14 cellular contexts compared by ENCODE assay signal in the genomic region with DNA sequence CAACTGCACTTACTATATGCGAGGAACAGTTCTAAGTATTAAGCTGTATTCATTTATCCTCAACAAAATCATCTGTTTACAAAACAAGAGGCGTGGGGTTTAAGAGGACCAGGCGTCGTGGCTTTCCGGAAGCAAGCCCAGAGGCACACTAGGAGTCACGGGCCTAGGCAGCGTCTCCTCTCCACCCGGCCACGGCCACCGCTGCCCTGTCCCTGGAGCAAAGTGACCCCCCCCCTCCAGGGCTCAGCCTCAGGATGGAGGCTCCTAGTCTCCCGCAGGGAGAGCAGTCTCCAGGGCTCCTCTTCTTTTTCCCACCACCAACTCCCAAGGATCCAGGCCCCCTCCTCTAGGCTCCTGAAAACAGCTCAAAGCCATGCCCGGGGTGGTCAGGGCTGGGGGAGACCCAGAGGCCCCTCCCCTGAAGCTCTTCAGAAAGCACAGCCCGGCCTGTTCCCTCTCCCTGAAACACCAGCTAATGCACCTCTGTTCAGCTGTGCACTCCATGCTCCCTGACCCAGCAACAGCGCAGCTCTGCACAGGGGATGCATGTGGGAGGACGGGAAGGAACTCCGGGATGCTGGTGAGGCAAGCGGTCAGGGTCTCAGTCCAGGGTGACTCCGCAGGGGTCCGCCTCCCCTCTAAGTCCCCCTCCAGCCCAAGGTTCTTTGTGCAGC. TPM values are rescaled to one million over a fixed set of nuclear protein-coding genes. Genes with fewer than 3 reads are reported as not detected.
DNase-seq lines count a peak whose midpoint lies in the region; ATAC-seq, FAIRE-seq and TF ChIP-seq lines count a peak whose summit lies in the region.
"Had no signal": no experiment of that assay in that cellular context is flagged by ENCODE, and none has a peak within 500 bp of the region (broad histone marks: within the 10 kb centered on the region; RNA-seq: fewer than 3 reads in every experiment).

No MANE protein-coding gene starts in this region.

- peaks cover 32% of the 10 kb centered on the region for H3K4me1 Mint-ChIP-seq in astrocyte (ENCODE audit: low read depth, unreplicated experiment)

- TF ChIP-seq CTCF in astrocyte (IDR thresholded peaks at IDR 0.05; ENCODE audit: insufficient read depth, low read depth, low read length), result no peak
- TF ChIP-seq CTCF in right atrium auricular region (IDR thresholded peaks at IDR 0.05), result no peak
- TF ChIP-seq CTCF in sigmoid colon (IDR thresholded peaks at IDR 0.05), result no peak

- no peak overlapping the region for H2AFZ ChIP-seq in astrocyte (ENCODE audit: low read depth, low read length)

- H3K4me3 Mint-ChIP-seq in astrocyte (ENCODE audit: unreplicated experiment), result peak overlapping the region; percentile 81
- H3K4me3 Mint-ChIP-seq: activated CD4-positive, alpha-beta T cell treated with anti-CD3 and anti-CD28 coated beads, Interleukin-2, amount 10 ng/mL, durations not matched to agents 24 days and 14 days; activated T-helper 1 cell treated with anti-CD3 and anti-CD28 coated beads, Interleukin-12 subunit alpha, Interleukin-12 subunit beta, Interleukin-2, Interleukin-4 antibody, amounts not matched to agents 30 ng/mL and 10 ng/mL and 1 ng/mL, durations not matched to agents 14 hours and 24 hours and 36 hours; endodermal cell; T-helper 2 cell treated with Interferon-gamma antibody and Interleukin-4, amounts not matched to agents 5 μg/mL and 100 μg/mL, for 36 hours had no signal

- H3K4me1 ChIP-seq in BLaER1, result peaks cover 92% of the 10 kb centered on the region
- peaks cover 40% of the 10 kb centered on the region for H3K4me1 ChIP-seq in astrocyte (ENCODE audit: insufficient read depth, low read length)
- peaks cover 0 to 94% of the 10 kb centered on the region in 2 donors for H3K4me1 ChIP-seq in right atrium auricular region
- peaks cover 0 to 66% (median 54%) of the 10 kb centered on the region in 4 donors for H3K4me1 ChIP-seq in sigmoid colon

- intact Hi-C loops in sigmoid colon (cut with DNase I) (no loop called here), left colon (cut with DNase I, micrococcal nuclease) (no loop called here)

- no peak for TF ChIP-seq EP300 in sigmoid colon (IDR thresholded peaks at IDR 0.05)

- no peak for FAIRE-seq in astrocyte (lab: Jason Lieb, UNC)

- DNase-seq in astrocyte (ENCODE audit: low read depth), result no peak
- DNase-seq in right atrium auricular region (ENCODE audit: low spot score), result no peak
- no peak for DNase-seq in sigmoid colon
- no peak for DNase-seq in SW480 (ENCODE audit: low spot score)
- no peak for DNase-seq in left colon
- DNase-seq: activated CD4-positive, alpha-beta T cell treated with anti-CD3 and anti-CD28 coated beads, Interleukin-2, amount 10 ng/mL, durations not matched to agents 24 days and 14 days; NCI-H1436; uterus had no signal

- no peaks in the 10 kb centered on the region for H3K9me3 Mint-ChIP-seq in astrocyte (ENCODE audit: unreplicated experiment)
- H3K9me3 Mint-ChIP-seq: activated CD4-positive, alpha-beta T cell treated with anti-CD3 and anti-CD28 coated beads, Interleukin-2, amount 10 ng/mL, durations not matched to agents 24 days and 14 days; activated T-helper 1 cell treated with anti-CD3 and anti-CD28 coated beads, Interleukin-12 subunit alpha, Interleukin-12 subunit beta, Interleukin-2, Interleukin-4 antibody, amounts not matched to agents 30 ng/mL and 10 ng/mL and 1 ng/mL, durations not matched to agents 14 hours and 24 hours and 36 hours; endodermal cell; T-helper 2 cell treated with Interferon-gamma antibody and Interleukin-4, amounts not matched to agents 5 μg/mL and 100 μg/mL, for 36 hours had no signal

- H3K9me3 ChIP-seq in BLaER1, result no peaks in the 10 kb centered on the region
- no peaks in the 10 kb centered on the region for H3K9me3 ChIP-seq in astrocyte (ENCODE audit: insufficient read depth, low read depth, low read length)
- no peaks in the 10 kb centered on the region for H3K9me3 ChIP-seq in right atrium auricular region
- H3K9me3 ChIP-seq in sigmoid colon, result no peaks in the 10 kb centered on the region
- H3K9me3 ChIP-seq: uterus had no signal

- ATAC-seq in GM18505 (IDR thresholded peaks at IDR 0.05; ENCODE audit: unreplicated experiment) (no peak), left colon (no peak), HG02571 (IDR thresholded peaks at IDR 0.05; ENCODE audit: unreplicated experiment) (no peak)

- peaks cover 66% of the 10 kb centered on the region for H3K79me2 ChIP-seq in astrocyte (ENCODE audit: insufficient read depth, low read length)

- no peaks in the 10 kb centered on the region for H3K27me3 Mint-ChIP-seq in astrocyte (ENCODE audit: low read depth, unreplicated experiment)
- H3K27me3 Mint-ChIP-seq: activated CD4-positive, alpha-beta T cell treated with anti-CD3 and anti-CD28 coated beads, Interleukin-2, amount 10 ng/mL, durations not matched to agents 24 days and 14 days had no signal

- H3K4me2 ChIP-seq in BLaER1 (peak overlapping the region; percentile 99), astrocyte (ENCODE audit: low read length) (peak overlapping the region; percentile 91)

- TF ChIP-seq POLR2A in sigmoid colon (IDR thresholded peaks at IDR 0.05) (no peak), GM18505 (IDR thresholded peaks at IDR 0.05; ENCODE audit: borderline replicate concordance, extremely low read depth, insufficient read depth, insufficient read length) (no peak)

- WGBS in sigmoid colon, 2 donors, result 86 to 89% methylated on average over 19 of the region's 19 CpGs

- H3K27ac ChIP-seq in BLaER1 (peak overlapping the region; percentile 62), astrocyte (ENCODE audit: low read depth, low read length) (no peak overlapping the region), right atrium auricular region (peak overlapping the region; percentile 90 to 97), sigmoid colon (peak overlapping the region in 3 of 4 donors; percentile 90 to 95 (median 92))

- H4K20me1 ChIP-seq in BLaER1 (peaks cover 68% of the 10 kb centered on the region), astrocyte (ENCODE audit: insufficient read depth, low read length) (peaks cover 20% of the 10 kb centered on the region)

- H3K9ac ChIP-seq in BLaER1 (peak overlapping the region; percentile 64), astrocyte (ENCODE audit: low read length) (peak overlapping the region; percentile 65)

- H3K27ac Mint-ChIP-seq in astrocyte (ENCODE audit: unreplicated experiment), result peak overlapping the region; percentile 41
- H3K27ac Mint-ChIP-seq: activated CD4-positive, alpha-beta T cell treated with anti-CD3 and anti-CD28 coated beads, Interleukin-2, amount 10 ng/mL, durations not matched to agents 24 days and 14 days; activated T-helper 1 cell treated with anti-CD3 and anti-CD28 coated beads, Interleukin-12 subunit alpha, Interleukin-12 subunit beta, Interleukin-2, Interleukin-4 antibody, amounts not matched to agents 30 ng/mL and 10 ng/mL and 1 ng/mL, durations not matched to agents 14 hours and 24 hours and 36 hours; endodermal cell; T-helper 2 cell treated with Interferon-gamma antibody and Interleukin-4, amounts not matched to agents 5 μg/mL and 100 μg/mL, for 36 hours had no signal

- H3K27me3 ChIP-seq in BLaER1 (no peaks in the 10 kb centered on the region), astrocyte (ENCODE audit: insufficient read depth, low read length) (no peaks in the 10 kb centered on the region), right atrium auricular region (no peaks in the 10 kb centered on the region), sigmoid colon (no peaks in the 10 kb centered on the region)
- H3K27me3 ChIP-seq: uterus had no signal

- H3K36me3 Mint-ChIP-seq in astrocyte (ENCODE audit: low read depth, unreplicated experiment), result no peaks in the 10 kb centered on the region

- H3K4me3 ChIP-seq in BLaER1, result no peak overlapping the region; the same call in 1 of the 2 replicates
- peak overlapping the region; percentile 59 for H3K4me3 ChIP-seq in astrocyte (ENCODE audit: insufficient read depth, low read depth, low read length)
- peak overlapping the region; percentile 41 to 52 for H3K4me3 ChIP-seq in right atrium auricular region
- peak overlapping the region in 2 of 4 donors; percentile 45 to 50 for H3K4me3 ChIP-seq in sigmoid colon
- H3K4me3 ChIP-seq: uterus had no signal

- H3K36me3 ChIP-seq in BLaER1, result peaks cover 9% of the 10 kb centered on the region
- H3K36me3 ChIP-seq in astrocyte (ENCODE audit: insufficient read depth, low read length), result no peaks in the 10 kb centered on the region
- no peaks in the 10 kb centered on the region for H3K36me3 ChIP-seq in right atrium auricular region
- peaks cover 0 to 7% (median 0%) of the 10 kb centered on the region in 4 donors for H3K36me3 ChIP-seq in sigmoid colon
- H3K36me3 ChIP-seq: uterus had no signal

RNA-seq across cellular contexts. Expression of gene TNK2, which starts 16.8 kb away (rescaled TPM):
- total RNA-seq in astrocyte (37.1 and 39.1 TPM in 2 replicates), right atrium auricular region (10 to 100 TPM; 26.5 to 38.6 TPM), sigmoid colon (10 to 100 TPM; 12.5 to 41.0 (median 18.1) TPM), left colon (10 to 100 TPM; 18.3 to 33.9 TPM)
- polyA plus RNA-seq in sigmoid colon, result 10 to 100 TPM in 2 of 3 donors, 1 to 10 TPM in 1; 8.4 to 44.0 (median 17.1) TPM
